In genomic region chr7:108299251-108300014, GRCh38 we compare ENCODE assay signal across 15 cellular contexts.
DNase-seq lines count a peak whose midpoint lies in the region; ATAC-seq and TF ChIP-seq lines count a peak whose summit lies in the region.
"Had no signal": no experiment of that assay in that cellular context is flagged by ENCODE, and none has a peak within 500 bp of the region (broad histone marks: within the 10 kb centered on the region; RNA-seq: fewer than 3 reads in every experiment).

No MANE protein-coding gene starts in this region.

- H3K4me3 Mint-ChIP-seq in natural killer cell, result no peak overlapping the region

- no peaks in the 10 kb centered on the region for H3K4me1 Mint-ChIP-seq in natural killer cell

- ATAC-seq in natural killer cell, result no peak
- ATAC-seq in HG03521 (IDR thresholded peaks at IDR 0.05; ENCODE audit: unreplicated experiment), result no peak

- peak; percentile 2 for DNase-seq in BJ (ENCODE audit: low read depth)
- DNase-seq in HS-5 (ENCODE audit: low read depth), result peak; percentile 25
- DNase-seq in adipocyte (ENCODE audit: low read depth), result no peak
- DNase-seq in kidney glomerular epithelial cell (lab: John Stamatoyannopoulos, UW), result peak; percentile 75
- no peak for DNase-seq in pons (ENCODE audit: low spot score)
- DNase-seq in NCI-H524 (lab: John Stamatoyannopoulos, UW), result no peak
- DNase-seq in natural killer cell, result no peak
- DNase-seq: activated naive CD4-positive, alpha-beta T cell treated with Interleukin-2 at 50 U/mL for 16 hours; GDM1; retina; stimulated activated CD4-positive, alpha-beta T cell treated with anti-CD3 and anti-CD28 coated beads, Interleukin-4, amount 100 ng/mL, for 24 hours; stimulated activated naive CD4-positive, alpha-beta T cell; T1000 had no signal

- H3K4me3 ChIP-seq in BJ (ENCODE audit: low read depth, low read length) (no peak overlapping the region), adipocyte (ENCODE audit: low read length) (peak overlapping the region; percentile 11)
- H3K4me3 ChIP-seq: BLaER1 had no signal

- H3K27me3 ChIP-seq in BJ (ENCODE audit: control insufficient read depth, insufficient read depth, low read length) (no peaks in the 10 kb centered on the region), adipocyte (replicated peaks; ENCODE audit: control insufficient read depth, insufficient read depth, low read length) (no peaks in the 10 kb centered on the region)
- H3K27me3 ChIP-seq: BLaER1 had no signal

- peaks cover 0 to 2% of the 10 kb centered on the region in 2 donors for H3K9me3 Mint-ChIP-seq in natural killer cell

- H3K9me3 ChIP-seq in adipocyte (ENCODE audit: control insufficient read depth, low read length), result no peaks in the 10 kb centered on the region
- H3K9me3 ChIP-seq: BLaER1 had no signal

- no peaks in the 10 kb centered on the region for H3K27me3 Mint-ChIP-seq in natural killer cell (ENCODE audit: low read depth in 2 of 2)

- intact Hi-C loops in natural killer cell (cut with micrococcal nuclease), result no loop called here

- CTCF ChIA-PET in BJ (lab: Yijun Ruan, JAX), result no interaction called here

- TF ChIP-seq CTCF in BJ (IDR thresholded peaks at IDR 0.05; ENCODE audit: insufficient read depth, low read depth, low read length) (no peak), natural killer cell (IDR thresholded peaks at IDR 0.05) (no peak)

- no peaks in the 10 kb centered on the region for H3K36me3 Mint-ChIP-seq in natural killer cell

- POLR2A ChIA-PET in BJ (lab: Charles Lee), result no interaction called here

- H3K4me1 ChIP-seq in adipocyte (ENCODE audit: control insufficient read depth, insufficient read depth, low read length), result peaks cover 59% of the 10 kb centered on the region

- H3K9ac ChIP-seq in adipocyte (ENCODE audit: low read length), result peak overlapping the region; percentile 25
- H3K9ac ChIP-seq: BLaER1 had no signal

- H3K36me3 ChIP-seq in BJ (ENCODE audit: control insufficient read depth, insufficient read depth, low read length) (no peaks in the 10 kb centered on the region), adipocyte (ENCODE audit: control insufficient read depth, insufficient read depth, low read length, severe bottlenecking) (peaks cover 14% of the 10 kb centered on the region)
- H3K36me3 ChIP-seq: BLaER1 had no signal

- H3K27ac Mint-ChIP-seq in natural killer cell, result no peak overlapping the region

Comparison
In these comparisons a context has a peak if more than half of its experiments do, and no peak if none do; other contexts are left out.
1. DNase-seq: peak in BJ (single experiment), HS-5 (single experiment) and kidney glomerular epithelial cell (single experiment); none in adipocyte (single experiment), pons (single experiment), NCI-H524 (0 of 2) and natural killer cell (single experiment).